Comparison of ENCODE assay signal across 8 cellular contexts in the genomic region with DNA sequence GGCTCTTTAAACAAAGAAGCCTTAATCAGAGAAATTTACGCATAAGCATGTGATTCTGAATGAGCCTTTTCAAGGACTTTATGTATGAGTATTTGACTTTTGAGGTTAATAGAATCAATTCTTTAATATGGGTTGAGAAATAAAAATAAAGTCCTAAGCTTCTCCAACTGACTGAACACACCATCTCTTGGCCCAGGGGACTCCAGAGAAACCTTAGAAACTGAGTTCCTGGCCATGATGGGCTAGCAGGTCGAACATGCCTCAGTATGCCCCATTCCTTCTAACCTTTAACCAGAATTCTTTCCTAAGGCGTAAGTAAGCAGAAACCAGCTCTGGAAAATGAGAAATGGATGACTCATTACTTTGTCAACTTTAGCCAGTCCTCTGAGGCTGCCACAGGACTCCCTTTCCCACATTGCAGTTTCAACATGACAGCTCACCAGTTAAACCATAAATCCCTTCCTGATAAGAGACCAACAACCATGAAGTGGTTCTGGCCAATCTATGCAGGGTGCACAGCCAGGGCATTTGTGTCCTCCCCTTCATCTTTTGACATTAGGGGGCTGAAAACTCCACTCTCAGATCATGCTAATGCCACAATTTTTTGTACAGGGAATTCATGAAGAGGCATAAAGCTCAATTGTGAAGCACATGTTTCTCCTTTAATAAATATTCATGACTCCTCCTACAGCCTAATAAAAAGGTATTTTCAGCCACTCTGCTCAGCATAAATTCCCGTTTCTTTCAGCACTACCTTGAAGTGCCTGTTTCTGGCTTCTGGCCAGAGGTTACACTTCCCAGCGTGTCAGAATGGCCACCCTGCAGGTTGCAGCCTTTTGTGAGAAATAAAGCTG. TPM values are rescaled to one million over a fixed set of nuclear protein-coding genes. Genes with fewer than 3 reads are reported as not detected.
DNase-seq lines count a peak whose midpoint lies in the region; ATAC-seq, FAIRE-seq and TF ChIP-seq lines count a peak whose summit lies in the region.

No MANE protein-coding gene starts in this region.

- intact Hi-C loops in esophagus squamous epithelium (cut with DNase I): no loop called here

- H3K4me3 Mint-ChIP-seq in progenitor cell of endocrine pancreas (ENCODE audit: low read depth): no peak overlapping the region

- peaks cover 25% of the 10 kb centered on the region for H3K9me3 Mint-ChIP-seq in progenitor cell of endocrine pancreas (ENCODE audit: low read depth)

- TF ChIP-seq CTCF in esophagus squamous epithelium (IDR thresholded peaks at IDR 0.05): no peak
- TF ChIP-seq CTCF in progenitor cell of endocrine pancreas (IDR thresholded peaks at IDR 0.05; ENCODE audit: unreplicated experiment): no peak

- peaks cover 11% of the 10 kb centered on the region for H3K36me3 Mint-ChIP-seq in progenitor cell of endocrine pancreas (ENCODE audit: insufficient read depth)

- peaks cover 6 to 40% (median 28%) of the 10 kb centered on the region in 3 donors for H3K4me1 ChIP-seq in esophagus squamous epithelium

- no peaks in the 10 kb centered on the region for H3K36me3 ChIP-seq in esophagus squamous epithelium

- H3K9me3 ChIP-seq in esophagus squamous epithelium: no peaks in the 10 kb centered on the region

- H3K4me1 Mint-ChIP-seq in progenitor cell of endocrine pancreas (ENCODE audit: low read depth): peaks cover 14% of the 10 kb centered on the region

- WGBS in esophagus squamous epithelium, 2 donors: 22 to 29% methylated on average over 5 of the region's 5 CpGs

- TF ChIP-seq POLR2A in esophagus squamous epithelium (IDR thresholded peaks at IDR 0.05): no peak

- no peak overlapping the region for H3K4me3 ChIP-seq in esophagus squamous epithelium

- H3K27ac Mint-ChIP-seq in progenitor cell of endocrine pancreas: peak overlapping the region; percentile 95

- H3K27ac ChIP-seq in esophagus squamous epithelium: peak overlapping the region; percentile 67 to 79 (median 77)

- peak; percentile 90 for DNase-seq in GM04503 (ENCODE audit: low read depth)
- peak; percentile 92 for DNase-seq in RKO (ENCODE audit: low spot score)
- DNase-seq in esophagus squamous epithelium (lab: John Stamatoyannopoulos, UW): no peak
- DNase-seq in progenitor cell of endocrine pancreas (ENCODE audit: low spot score, unreplicated experiment): no peak
- DNase-seq in cerebellar nuclear complex (lab: John Stamatoyannopoulos, UW): no peak
- no peak for DNase-seq in frontal cortex (ENCODE audit: low spot score in 2 of 2)

- no peak for FAIRE-seq in frontal cortex (lab: Jason Lieb, UNC)

- peak; percentile 81 for ATAC-seq in HG03378 (IDR thresholded peaks at IDR 0.05; ENCODE audit: unreplicated experiment)
- ATAC-seq in HG03025 (IDR thresholded peaks at IDR 0.05; ENCODE audit: low FRiP score, unreplicated experiment): no peak

- no peaks in the 10 kb centered on the region for H3K27me3 Mint-ChIP-seq in progenitor cell of endocrine pancreas

- H3K27me3 ChIP-seq in esophagus squamous epithelium: no peaks in the 10 kb centered on the region

RNA-seq across cellular contexts. Expression of a gene that starts 33.3 kb away (rescaled TPM):
- total RNA-seq in esophagus squamous epithelium: 1 to 10 TPM in 3 of 4 donors, under 1 TPM in 1; 0.95 to 5.7 (median 1.6) TPM
- total RNA-seq in progenitor cell of endocrine pancreas: 0.36 TPM in 1 of 2 replicates, not detected in the other
- total RNA-seq in frontal cortex: 3.7 TPM

Comparison
In these comparisons a context has a peak if more than half of its experiments do, and no peak if none do; other contexts are left out.
1. DNase-seq: peak in GM04503 (single experiment) and RKO (single experiment); none in esophagus squamous epithelium (single experiment), progenitor cell of endocrine pancreas (single experiment), cerebellar nuclear complex (0 of 2) and frontal cortex (0 of 2).